ENCODE assay signal across 19 cellular contexts in genomic region chr5:38297830-38298608, GRCh38. TPM values are rescaled to one million over a fixed set of nuclear protein-coding genes. Genes with fewer than 3 reads are reported as not detected.
DNase-seq lines count a peak whose midpoint lies in the region; ATAC-seq and TF ChIP-seq lines count a peak whose summit lies in the region.
"Had no signal": no experiment of that assay in that cellular context is flagged by ENCODE, and none has a peak within 500 bp of the region (broad histone marks: within the 10 kb centered on the region; RNA-seq: fewer than 3 reads in every experiment).

No MANE protein-coding gene starts in this region.

- intact Hi-C loops in heart left ventricle (cut with DNase I) = no loop called here
- intact Hi-C loops in upper lobe of right lung (cut with DNase I) = no loop called here
- intact Hi-C loops in sigmoid colon (cut with DNase I) = no loop called here

- TF ChIP-seq CTCF in heart left ventricle (IDR thresholded peaks at IDR 0.05) = no peak
- TF ChIP-seq CTCF in right atrium auricular region (IDR thresholded peaks at IDR 0.05) = no peak
- no peak for TF ChIP-seq CTCF in fibroblast of villous mesenchyme (IDR thresholded peaks at IDR 0.05; ENCODE audit: insufficient read depth, low read depth, low read length)
- no peak for TF ChIP-seq CTCF in upper lobe of right lung (IDR thresholded peaks at IDR 0.05)
- TF ChIP-seq CTCF in sigmoid colon (IDR thresholded peaks at IDR 0.05) = no peak

- H3K4me3 ChIP-seq in heart left ventricle = no peak overlapping the region
- H3K4me3 ChIP-seq in right atrium auricular region = no peak overlapping the region
- no peak overlapping the region for H3K4me3 ChIP-seq in fibroblast of villous mesenchyme (ENCODE audit: low read depth, low read length)
- no peak overlapping the region for H3K4me3 ChIP-seq in mesodermal cell (ENCODE audit: extremely low read depth, insufficient read depth, low read length, poor library complexity, severe bottlenecking)
- no peak overlapping the region for H3K4me3 ChIP-seq in upper lobe of right lung
- H3K4me3 ChIP-seq in sigmoid colon = no peak overlapping the region

- H3K27me3 ChIP-seq in heart left ventricle = peaks cover 0 to 18% (median 0%) of the 10 kb centered on the region in 9 donors
- no peaks in the 10 kb centered on the region for H3K27me3 ChIP-seq in right atrium auricular region
- H3K27me3 ChIP-seq in upper lobe of right lung = peaks cover 3% of the 10 kb centered on the region
- H3K27me3 ChIP-seq in sigmoid colon = no peaks in the 10 kb centered on the region

- TF ChIP-seq POLR2A in heart left ventricle (IDR thresholded peaks at IDR 0.05) = no peak
- no peak for TF ChIP-seq POLR2A in sigmoid colon (IDR thresholded peaks at IDR 0.05)

- H3K9me3 ChIP-seq in heart left ventricle (peaks cover 0 to 4% (median 0%) of the 10 kb centered on the region in 12 donors), right atrium auricular region (peaks cover 0 to 3% of the 10 kb centered on the region in 2 donors), mesodermal cell (ENCODE audit: control insufficient read depth, low read length) (peaks cover under 1% of the 10 kb centered on the region), upper lobe of right lung (peaks cover 2% of the 10 kb centered on the region), sigmoid colon (no peaks in the 10 kb centered on the region)

- peak in 1 of 5 donors; percentile 10 for DNase-seq in heart left ventricle
- no peak for DNase-seq in right atrium auricular region (ENCODE audit: low spot score)
- peak; percentile 21 for DNase-seq in fibroblast of villous mesenchyme (ENCODE audit: low read depth)
- DNase-seq in upper lobe of right lung = no peak
- no peak for DNase-seq in sigmoid colon
- no peak for DNase-seq in nucleus accumbens (lab: John Stamatoyannopoulos, UW)
- no peak for DNase-seq in hepatic stellate cell (ENCODE audit: low spot score)
- DNase-seq: C1 segment of cervical spinal cord; IMR-90; MV-4-11; NCI-H1417 treated with DMSO at 0.1 percent for 48 hours; NCI-H2029 treated with DMSO at 0.1 percent for 48 hours; NCI-H226; NCI-H69; NK-92 treated with Interleukin-12 subunit alpha and Interleukin-12 subunit beta, amount 100 ng/mL, for 24 hours; OCI-M1 had no signal

- 17 to 19% (median 19%) methylated on average over 8 of the region's 8 CpGs for WGBS in heart left ventricle, 4 donors
- 71 to 80% methylated on average over 6 to 7 of the region's 8 CpGs for WGBS in mesodermal cell (ENCODE audit: insufficient coverage in 2 of 2), 2 experiments
- 46 to 58% methylated on average over 8 of the region's 8 CpGs for WGBS in sigmoid colon, 2 donors

- TF ChIP-seq EP300 in sigmoid colon (IDR thresholded peaks at IDR 0.05) = no peak

- ATAC-seq in heart left ventricle (peak; percentile 18 to 62 (median 38)), upper lobe of right lung (peak; percentile 48)

- H3K36me3 ChIP-seq in heart left ventricle = no peaks in the 10 kb centered on the region
- H3K36me3 ChIP-seq in right atrium auricular region = no peaks in the 10 kb centered on the region
- H3K36me3 ChIP-seq in mesodermal cell (ENCODE audit: control insufficient read depth, insufficient read depth, low read length) = no peaks in the 10 kb centered on the region
- H3K36me3 ChIP-seq in upper lobe of right lung = no peaks in the 10 kb centered on the region
- H3K36me3 ChIP-seq in sigmoid colon = no peaks in the 10 kb centered on the region

- H3K4me1 ChIP-seq in heart left ventricle = peaks cover 0 to 11% (median 0%) of the 10 kb centered on the region in 12 donors
- no peaks in the 10 kb centered on the region for H3K4me1 ChIP-seq in right atrium auricular region
- peaks cover 6% of the 10 kb centered on the region for H3K4me1 ChIP-seq in mesodermal cell (ENCODE audit: control insufficient read depth, insufficient read depth, low read length, poor library complexity, severe bottlenecking)
- no peaks in the 10 kb centered on the region for H3K4me1 ChIP-seq in upper lobe of right lung
- H3K4me1 ChIP-seq in sigmoid colon = no peaks in the 10 kb centered on the region

- H3K27ac ChIP-seq in heart left ventricle = peak overlapping the region in 11 of 12 donors; percentile 3 to 69 (median 37)
- H3K27ac ChIP-seq in right atrium auricular region = no peak overlapping the region
- peak overlapping the region; percentile 73 for H3K27ac ChIP-seq in mesodermal cell (ENCODE audit: low read depth, low read length, severe bottlenecking)
- no peak overlapping the region for H3K27ac ChIP-seq in upper lobe of right lung
- H3K27ac ChIP-seq in sigmoid colon = peak overlapping the region in 2 of 4 donors; percentile 2 to 18

RNA-seq across cellular contexts. Expression of gene EGFLAM, which starts 39.7 kb away (rescaled TPM):
- total RNA-seq in heart left ventricle (10 to 100 TPM in 3 of 9 donors, 1 to 10 TPM in 6; 5.1 to 19.4 (median 8.0) TPM), right atrium auricular region (1 to 10 TPM; 2.2 to 8.8 TPM), fibroblast of villous mesenchyme (3.0 and 5.5 TPM in 2 replicates), upper lobe of right lung (2.1 TPM), sigmoid colon (1 to 10 TPM; 2.5 to 5.7 (median 2.8) TPM)
- polyA plus RNA-seq in heart left ventricle (10 to 100 TPM in 1 of 2 donors, 1 to 10 TPM in 1; 4.7 to 11.2 TPM), sigmoid colon (1 to 10 TPM in 2 of 3 donors, under 1 TPM in 1; 0.46 to 2.4 (median 2.1) TPM)
- 26.2 TPM for polyA plus RNA-seq in mesodermal cell (2013, experiment 1 of 2)
- 34.0 TPM for polyA plus RNA-seq in mesodermal cell (2013, experiment 2 of 2)
- total RNA-seq: G401, HT-29 had no signal

Comparison
In these comparisons a context has a peak if more than half of its experiments do, and no peak if none do; other contexts are left out.
1. H3K27ac ChIP-seq: peak in heart left ventricle (11 of 12) and mesodermal cell (single experiment); none in right atrium auricular region (0 of 2) and upper lobe of right lung (single experiment).